ENCODE assay signal across 19 cellular contexts in the genomic region with DNA sequence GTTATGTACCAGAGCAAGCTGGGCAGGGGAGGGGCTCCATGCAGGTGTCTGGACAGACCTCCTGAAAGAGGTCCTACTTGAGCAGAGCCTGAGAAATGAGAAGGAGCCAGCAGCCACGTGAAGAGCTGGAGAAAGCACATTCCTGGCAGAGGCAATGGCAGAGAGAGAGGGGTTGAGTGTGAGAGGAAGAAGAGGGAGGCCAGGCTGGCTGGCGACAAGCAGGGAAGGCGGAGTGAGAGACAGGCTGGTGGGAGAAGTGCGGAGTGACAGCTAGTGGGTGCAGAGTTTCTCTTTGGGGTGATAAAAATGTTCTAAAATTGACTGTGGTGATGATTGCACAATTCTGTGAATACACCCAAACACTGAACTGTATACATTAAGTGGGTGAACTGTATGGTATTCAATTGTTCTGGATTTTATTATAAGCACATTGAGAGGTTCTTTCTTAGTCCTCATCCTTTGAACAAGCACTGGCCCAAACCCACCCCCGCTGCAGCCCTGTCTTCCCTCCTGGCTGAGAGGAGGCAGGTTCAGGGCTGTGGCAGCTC.
"Had no signal": no experiment of that assay in that cellular context is flagged by ENCODE, and none has a peak within 500 bp of the region (broad histone marks: within the 10 kb centered on the region; RNA-seq: fewer than 3 reads in every experiment).

No MANE protein-coding gene starts in this region.

- H3K27ac Mint-ChIP-seq: activated B cell treated with CpG ODN at 0.5 μM for 24 hours; activated CD4-positive, alpha-beta T cell treated with anti-CD3 and anti-CD28 coated beads, Interleukin-2, amount 10 ng/mL, durations not matched to agents 7 days and 5 days; activated naive CD4-positive, alpha-beta T cell treated with anti-CD3 and anti-CD28 coated beads for 36 hours; activated naive CD8-positive, alpha-beta T cell treated with anti-CD3 and anti-CD28 coated beads, Interleukin-2, amount 50 U/mL, for 24 hours; activated T-helper 1 cell treated with anti-CD3 and anti-CD28 coated beads, Interleukin-12 subunit alpha, Interleukin-12 subunit beta, Interleukin-2, Interleukin-4 antibody, amounts not matched to agents 30 ng/mL and 10 ng/mL and 1 ng/mL, durations not matched to agents 14 hours and 24 hours and 36 hours had no signal

- H3K27me3 Mint-ChIP-seq: activated B cell treated with CpG ODN at 0.5 μM for 24 hours; activated CD4-positive, alpha-beta T cell treated with anti-CD3 and anti-CD28 coated beads, Interleukin-2, amount 10 ng/mL, durations not matched to agents 7 days and 5 days; activated naive CD8-positive, alpha-beta T cell treated with anti-CD3 and anti-CD28 coated beads, Interleukin-2, amount 50 U/mL, for 24 hours had no signal

- H3K27ac ChIP-seq: hepatocyte, neutrophil, parathyroid adenoma had no signal

- H3K4me1 ChIP-seq: parathyroid adenoma had no signal

- H3K9me3 ChIP-seq: mucosa of descending colon, neutrophil had no signal

- H3K36me3 ChIP-seq: neutrophil had no signal

- H3K9me3 Mint-ChIP-seq: activated B cell treated with CpG ODN at 0.5 μM for 24 hours; activated CD4-positive, alpha-beta T cell treated with anti-CD3 and anti-CD28 coated beads, Interleukin-2, amount 10 ng/mL, durations not matched to agents 7 days and 5 days; activated naive CD4-positive, alpha-beta T cell treated with anti-CD3 and anti-CD28 coated beads for 36 hours; activated naive CD8-positive, alpha-beta T cell treated with anti-CD3 and anti-CD28 coated beads, Interleukin-2, amount 50 U/mL, for 24 hours; activated T-helper 1 cell treated with anti-CD3 and anti-CD28 coated beads, Interleukin-12 subunit alpha, Interleukin-12 subunit beta, Interleukin-2, Interleukin-4 antibody, amounts not matched to agents 30 ng/mL and 10 ng/mL and 1 ng/mL, durations not matched to agents 14 hours and 24 hours and 36 hours; naive thymus-derived CD8-positive, alpha-beta T cell had no signal

- H3K4me3 Mint-ChIP-seq: activated B cell treated with CpG ODN at 0.5 μM for 24 hours; activated CD4-positive, alpha-beta T cell treated with anti-CD3 and anti-CD28 coated beads, Interleukin-2, amount 10 ng/mL, durations not matched to agents 7 days and 5 days; activated naive CD4-positive, alpha-beta T cell treated with anti-CD3 and anti-CD28 coated beads for 36 hours; activated naive CD8-positive, alpha-beta T cell treated with anti-CD3 and anti-CD28 coated beads, Interleukin-2, amount 50 U/mL, for 24 hours; activated T-helper 1 cell treated with anti-CD3 and anti-CD28 coated beads, Interleukin-12 subunit alpha, Interleukin-12 subunit beta, Interleukin-2, Interleukin-4 antibody, amounts not matched to agents 30 ng/mL and 10 ng/mL and 1 ng/mL, durations not matched to agents 14 hours and 24 hours and 36 hours; naive thymus-derived CD8-positive, alpha-beta T cell had no signal

- H3K27me3 ChIP-seq: hepatocyte, neutrophil had no signal

- DNase-seq: activated B cell treated with CpG ODN at 0.5 μM for 24 hours; activated CD4-positive, alpha-beta T cell treated with anti-CD3 and anti-CD28 coated beads, Interleukin-2, amount 10 ng/mL, durations not matched to agents 7 days and 5 days; activated naive CD4-positive, alpha-beta T cell treated with anti-CD3 and anti-CD28 coated beads for 36 hours; activated naive CD8-positive, alpha-beta T cell treated with anti-CD3 and anti-CD28 coated beads, Interleukin-2, amount 50 U/mL, for 24 hours; aorta; erythroblast; islet precursor cell; mammary epithelial cell; naive thymus-derived CD8-positive, alpha-beta T cell; small intestine; stimulated activated CD4-positive, alpha-beta T cell treated with anti-CD3 and anti-CD28 coated beads, Interleukin-4, amount 100 ng/mL, for 24 hours; stimulated activated naive CD4-positive, alpha-beta T cell; T-helper 2 cell had no signal

- H3K36me3 Mint-ChIP-seq: naive thymus-derived CD8-positive, alpha-beta T cell had no signal

- ATAC-seq: activated naive CD8-positive, alpha-beta T cell treated with anti-CD3 and anti-CD28 coated beads, Interleukin-2, amount 50 U/mL, for 24 hours; left lobe of liver; mucosa of descending colon; naive thymus-derived CD8-positive, alpha-beta T cell had no signal

- H3K4me3 ChIP-seq: hepatocyte, mucosa of descending colon had no signal

- H3K4me1 Mint-ChIP-seq: activated B cell treated with CpG ODN at 0.5 μM for 24 hours; activated CD4-positive, alpha-beta T cell treated with anti-CD3 and anti-CD28 coated beads, Interleukin-2, amount 10 ng/mL, durations not matched to agents 7 days and 5 days; activated naive CD8-positive, alpha-beta T cell treated with anti-CD3 and anti-CD28 coated beads, Interleukin-2, amount 50 U/mL, for 24 hours had no signal
